Comparison of ENCODE assay signal across 8 cellular contexts in the genomic region with DNA sequence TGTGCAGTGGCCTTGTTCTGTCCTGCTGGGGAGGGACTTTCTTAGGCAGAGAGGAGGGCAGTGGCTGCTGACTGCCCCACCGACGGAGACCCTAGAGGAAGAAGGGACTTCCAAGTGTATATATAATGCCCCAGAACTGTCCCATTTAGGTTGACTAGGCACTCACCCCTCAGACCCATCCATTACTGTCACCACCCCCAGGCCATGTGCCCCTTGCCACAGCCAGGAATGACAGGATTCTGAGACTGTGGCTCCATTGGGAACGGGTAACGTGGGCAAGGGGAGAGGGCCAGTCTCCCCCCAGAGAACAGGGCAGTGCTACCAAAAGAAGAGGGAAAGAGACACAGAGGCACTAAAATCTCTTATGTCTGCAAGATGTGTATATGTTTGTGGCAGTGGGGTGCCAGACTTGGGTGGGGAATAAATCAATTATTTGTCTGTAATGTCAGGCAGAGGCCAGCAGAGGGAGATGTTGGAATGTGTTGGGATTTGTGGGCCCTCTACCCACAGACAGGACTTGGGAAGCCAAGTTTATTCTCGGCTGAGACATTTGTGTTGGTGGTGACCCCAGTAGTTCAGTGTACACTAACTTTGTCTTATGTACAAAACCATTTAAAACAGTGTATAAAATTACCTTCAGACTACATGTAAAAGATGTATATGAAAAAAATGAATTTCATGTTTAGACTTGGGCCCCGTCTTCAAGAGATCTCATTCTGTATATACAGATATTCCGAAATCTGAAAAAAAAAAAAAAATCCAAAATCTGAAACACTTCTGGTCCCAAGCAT. TPM values are rescaled to one million over a fixed set of nuclear protein-coding genes. Genes with fewer than 3 reads are reported as not detected.
DNase-seq lines count a peak whose midpoint lies in the region; ATAC-seq, FAIRE-seq and TF ChIP-seq lines count a peak whose summit lies in the region.

No MANE protein-coding gene starts in this region.

- no peaks in the 10 kb centered on the region for H3K23me2 ChIP-seq in H1 (ENCODE audit: low read depth, low read length)

- no peaks in the 10 kb centered on the region for H3K36me3 ChIP-seq in CD4-positive, alpha-beta memory T cell (ENCODE audit: insufficient read depth, low read length)
- no peaks in the 10 kb centered on the region for H3K36me3 ChIP-seq in SK-N-MC (ENCODE audit: insufficient read depth, low read length)
- no peaks in the 10 kb centered on the region for H3K36me3 ChIP-seq in H1 (ENCODE audit: control insufficient read depth in 2 of 4, insufficient read depth in 4 of 4, low read length in 3 of 4)
- no peaks in the 10 kb centered on the region for H3K36me3 ChIP-seq in mesenchymal stem cell (ENCODE audit: control insufficient read depth in 1 of 2, insufficient read depth in 2 of 2, low read depth in 1 of 2, low read length in 2 of 2)
- H3K36me3 ChIP-seq in uterus: no peaks in the 10 kb centered on the region

- H3K27me3 Mint-ChIP-seq in CD4-positive, alpha-beta memory T cell: peaks cover 2 to 6% of the 10 kb centered on the region in 2 donors

- no peak overlapping the region for H3K27ac ChIP-seq in CD4-positive, alpha-beta memory T cell (ENCODE audit: low read depth, low read length)
- peak overlapping the region; percentile 81 for H3K27ac ChIP-seq in SK-N-MC
- H3K27ac ChIP-seq in H1 (ENCODE audit: low read depth, low read length): no peak overlapping the region
- no peak overlapping the region for H3K27ac ChIP-seq in mesenchymal stem cell (ENCODE audit: low read length, poor library complexity, severe bottlenecking)
- no peak overlapping the region for H3K27ac ChIP-seq in uterus

- CTCF ChIA-PET in CD4-positive, alpha-beta memory T cell (lab: Charles Lee; ENCODE audit: partially characterized antibody): interaction anchor here (1.7 kb wide), 1 partner anchor 7 kb away, joined by 5 read pairs; no protein-coding TSS in a partner anchor
- CTCF ChIA-PET in H1 (lab: Charles Lee; ENCODE audit: partially characterized antibody): interaction anchor here (0.6 to 21.3 kb wide), 17 partner anchors 12 to 885 kb away, joined by 3 to 411 read pairs (median 4); no protein-coding TSS in a partner anchor

- H3K4me2 ChIP-seq in H1 (ENCODE audit: insufficient read depth in 1 of 2, low read depth in 2 of 2, low read length in 2 of 2) (no peak overlapping the region), mesenchymal stem cell (ENCODE audit: low read length, poor library complexity, severe bottlenecking) (no peak overlapping the region)

- H2BK120ac ChIP-seq in H1 (replicated peaks; ENCODE audit: low read depth, low read length) (no peak overlapping the region), mesenchymal stem cell (ENCODE audit: low read depth, low read length) (no peak overlapping the region)

- TF ChIP-seq EP300 in H1 (IDR thresholded peaks at IDR 0.05; ENCODE audit: borderline replicate concordance in 1 of 2, low read depth in 2 of 2, low read length in 2 of 2): no peak

- TF ChIP-seq CTCF in LNCAP (IDR thresholded peaks at IDR 0.05) (peak; percentile 73), H1 (IDR thresholded peaks at IDR 0.05; ENCODE audit: control extremely low read depth in 1 of 3, insufficient read depth in 1 of 3, low read depth in 1 of 3, low read length in 3 of 3) (peak; percentile 53 to 89 (median 73)), uterus (IDR thresholded peaks at IDR 0.05) (peak; percentile 51 to 84 (median 68))

- no peak overlapping the region for H3K4me3 Mint-ChIP-seq in CD4-positive, alpha-beta memory T cell

- H3K14ac ChIP-seq in H1 (ENCODE audit: insufficient read length) (no peak overlapping the region), mesenchymal stem cell (ENCODE audit: low read length in 2 of 2) (no peak overlapping the region)

- no peaks in the 10 kb centered on the region for H3K4me1 Mint-ChIP-seq in CD4-positive, alpha-beta memory T cell

- H3K56ac ChIP-seq in H1 (replicated peaks; ENCODE audit: insufficient read length, low read depth, low read length): no peak overlapping the region

- FAIRE-seq in H1 (lab: Jason Lieb, UNC): peak; percentile 88

- H2BK15ac ChIP-seq in H1 (ENCODE audit: low read length) (no peak overlapping the region), mesenchymal stem cell (ENCODE audit: low read depth, poor library complexity, severe bottlenecking) (no peak overlapping the region)

- H4K8ac ChIP-seq in H1 (ENCODE audit: extremely low read depth, insufficient read depth, low read length) (no peak overlapping the region), mesenchymal stem cell (ENCODE audit: low read length) (no peak overlapping the region)

- 80% methylated on average over 7 of the region's 7 CpGs; no CpG with 5 or more reads in 1 of the 2 experiments for WGBS in H1 (ENCODE audit: extremely low coverage in 1 of 2, insufficient coverage in 1 of 2, insufficient read length in 1 of 2, insufficient replicate concordance in 2 of 2, low coverage in 1 of 2, low lambda C conversion rate in 2 of 2, missing lambda C conversion rate in 1 of 2), 2 experiments
- WGBS in mesenchymal stem cell: 85% methylated on average over 6 of the region's 7 CpGs

- H2AFZ ChIP-seq in H1 (ENCODE audit: low read length) (no peak overlapping the region), mesenchymal stem cell (ENCODE audit: low read depth, low read length) (no peak overlapping the region)

- no peak overlapping the region for H4K5ac ChIP-seq in H1 (ENCODE audit: insufficient read length, low read depth, low read length)

- H3K4ac ChIP-seq in H1 (replicated peaks; ENCODE audit: insufficient read length, low read depth, low read length) (no peak overlapping the region), mesenchymal stem cell (ENCODE audit: low read depth in 1 of 2, low read length in 2 of 2) (no peak overlapping the region)

- H3K79me2 ChIP-seq in H1 (ENCODE audit: control insufficient read depth in 1 of 2, insufficient read depth in 2 of 2, low read length in 2 of 2): no peaks in the 10 kb centered on the region

- peak in 3 of 5 donors; percentile 10 to 18 (median 11) for DNase-seq in CD4-positive, alpha-beta memory T cell
- DNase-seq in SK-N-MC (ENCODE audit: low read depth, low spot score) (peak; percentile 56), H1 (ENCODE audit: low read depth in 1 of 2, low spot score in 2 of 2) (peak in 1 of 2 experiments; percentile 69), mesenchymal stem cell (peak; percentile 67), uterus (no peak)

- no peaks in the 10 kb centered on the region for H3K27me3 ChIP-seq in CD4-positive, alpha-beta memory T cell (ENCODE audit: insufficient read depth, low read length)
- H3K27me3 ChIP-seq in H1 (replicated peaks in 1 of 4; ENCODE audit: control insufficient read depth in 3 of 4, extremely low read depth in 1 of 4, insufficient read depth in 3 of 4, low read length in 3 of 4) (no peaks in the 10 kb centered on the region), mesenchymal stem cell (ENCODE audit: control insufficient read depth in 1 of 2, insufficient read depth in 1 of 2, low read length in 2 of 2) (peaks cover 20 to 23% of the 10 kb centered on the region in 2 experiments), uterus (no peaks in the 10 kb centered on the region)

- intact Hi-C loops in CD4-positive, alpha-beta memory T cell (cut with micrococcal nuclease): loop anchor here (5.0 kb wide), 2 partner anchors 70 to 1275 kb away; no protein-coding TSS in a partner anchor
- intact Hi-C loops in uterus (cut with DNase I; ENCODE audit: low total_unique reads): no loop called here

- H4K91ac ChIP-seq in H1 (replicated peaks; ENCODE audit: insufficient read length, low read length) (no peak overlapping the region), mesenchymal stem cell (ENCODE audit: low read length) (no peak overlapping the region)

- no peaks in the 10 kb centered on the region for H3K36me3 Mint-ChIP-seq in CD4-positive, alpha-beta memory T cell

- peak; percentile 59 for ATAC-seq in GM18502 (IDR thresholded peaks at IDR 0.05; ENCODE audit: poor library complexity, unreplicated experiment)
- ATAC-seq in GM21423 (IDR thresholded peaks at IDR 0.05; ENCODE audit: unreplicated experiment): no peak

- H2BK5ac ChIP-seq in H1 (ENCODE audit: low read depth, low read length) (no peak overlapping the region), mesenchymal stem cell (ENCODE audit: low read depth, low read length, poor library complexity, severe bottlenecking) (no peak overlapping the region)

- H3K4me1 ChIP-seq in CD4-positive, alpha-beta memory T cell (ENCODE audit: insufficient read depth, low read length): no peaks in the 10 kb centered on the region
- H3K4me1 ChIP-seq in H1 (replicated peaks in 1 of 4; ENCODE audit: control insufficient read depth in 3 of 4, insufficient read depth in 4 of 4, low read length in 3 of 4): no peaks in the 10 kb centered on the region
- peaks cover 5% of the 10 kb centered on the region for H3K4me1 ChIP-seq in mesenchymal stem cell (ENCODE audit: control insufficient read depth, insufficient read depth, low read depth, low read length)
- no peaks in the 10 kb centered on the region for H3K4me1 ChIP-seq in uterus

- H3K27ac Mint-ChIP-seq in CD4-positive, alpha-beta memory T cell: no peak overlapping the region

- TF ChIP-seq RAD21 in H1 (IDR thresholded peaks at IDR 0.05 in 1 of 2, conservative IDR thresholded peaks at IDR 0.05 in 1 of 2; ENCODE audit: low read depth in 2 of 2, low read length in 2 of 2): peak; percentile 95 to 96

- H2AK5ac ChIP-seq in H1 (ENCODE audit: low read depth, low read length): no peak overlapping the region
- H2AK5ac ChIP-seq in mesenchymal stem cell (ENCODE audit: low read length, severe bottlenecking): peak overlapping the region; percentile 13

- no peak overlapping the region for H3K23ac ChIP-seq in H1 (ENCODE audit: insufficient read length)
- no peak overlapping the region for H3K23ac ChIP-seq in mesenchymal stem cell (ENCODE audit: low read length in 2 of 2)

- H3K9ac ChIP-seq in SK-N-MC (ENCODE audit: insufficient read length) (peak overlapping the region; percentile 52), H1 (replicated peaks in 1 of 4; ENCODE audit: extremely low read depth in 1 of 4, low read depth in 3 of 4, low read length in 3 of 4) (no peak overlapping the region), mesenchymal stem cell (ENCODE audit: low read length) (no peak overlapping the region)

- H3K9me3 Mint-ChIP-seq in CD4-positive, alpha-beta memory T cell: peaks cover 0 to 2% (median 0%) of the 10 kb centered on the region in 8 donors

- H3K9me3 ChIP-seq in CD4-positive, alpha-beta memory T cell (ENCODE audit: control insufficient read depth in 1 of 2, low read length in 2 of 2): no peaks in the 10 kb centered on the region
- H3K9me3 ChIP-seq in SK-N-MC (ENCODE audit: low read depth, low read length): no peaks in the 10 kb centered on the region
- no peaks in the 10 kb centered on the region for H3K9me3 ChIP-seq in H1 (ENCODE audit: insufficient read depth in 2 of 2, low read depth in 1 of 2, low read length in 1 of 2)
- H3K9me3 ChIP-seq in mesenchymal stem cell (ENCODE audit: control insufficient read depth, low read length): no peaks in the 10 kb centered on the region
- no peaks in the 10 kb centered on the region for H3K9me3 ChIP-seq in uterus

- H4K20me1 ChIP-seq in H1 (replicated peaks in 1 of 2; ENCODE audit: control insufficient read depth in 1 of 2, insufficient read depth in 2 of 2, low read length in 2 of 2): no peaks in the 10 kb centered on the region

- no peak overlapping the region for H2BK20ac ChIP-seq in H1 (ENCODE audit: low read length)

- H2BK12ac ChIP-seq in H1 (ENCODE audit: low read depth, low read length): no peak overlapping the region
- H2BK12ac ChIP-seq in mesenchymal stem cell (ENCODE audit: low read length in 2 of 2): no peak overlapping the region

- POLR2A ChIA-PET in CD4-positive, alpha-beta memory T cell (lab: Charles Lee; ENCODE audit: partially characterized antibody): no interaction called here
- POLR2A ChIA-PET in H1 (lab: Charles Lee; ENCODE audit: partially characterized antibody): interaction anchor here (0.7 kb wide), 1 partner anchor 27 kb away, joined by 3 read pairs; no protein-coding TSS in a partner anchor

- no peak for TF ChIP-seq POLR2A in H1 (IDR thresholded peaks at IDR 0.05; ENCODE audit: control extremely low read depth in 1 of 2, low read depth in 2 of 2, low read length in 2 of 2)
- no peak for TF ChIP-seq POLR2A in uterus (IDR thresholded peaks at IDR 0.05)

- no peak overlapping the region for H3K18ac ChIP-seq in H1 (ENCODE audit: extremely low read depth, low read length)
- H3K18ac ChIP-seq in mesenchymal stem cell (ENCODE audit: low read depth in 1 of 2, low read length in 2 of 2): no peak overlapping the region

- no peak overlapping the region for H3K4me3 ChIP-seq in CD4-positive, alpha-beta memory T cell (ENCODE audit: low read length in 2 of 2)
- H3K4me3 ChIP-seq in SK-N-MC (peak overlapping the region; percentile 61), H1 (ENCODE audit: extremely low read depth in 1 of 4, insufficient read depth in 2 of 4, low read depth in 3 of 4, low read length in 4 of 4) (no peak overlapping the region), mesenchymal stem cell (ENCODE audit: insufficient read depth in 1 of 2, low read depth in 1 of 2, low read length in 2 of 2) (no peak overlapping the region), uterus (no peak overlapping the region)

- no peaks in the 10 kb centered on the region for H3K79me1 ChIP-seq in H1 (ENCODE audit: low read depth, low read length)
- H3K79me1 ChIP-seq in mesenchymal stem cell (replicated peaks; ENCODE audit: low read length, poor library complexity, severe bottlenecking): no peaks in the 10 kb centered on the region

RNA-seq across cellular contexts. Expression of a gene that starts 24.0 kb away (rescaled TPM):
- under 1 TPM in 1 of 2 experiments, not detected in 1; 0.44 TPM for total RNA-seq in CD4-positive, alpha-beta memory T cell
- not detected for polyA plus RNA-seq in CD4-positive, alpha-beta memory T cell
- 9.9 and 11.0 TPM in 2 replicates for total RNA-seq in H1 (2021; fragmentation: NEBNext Ultra II Directional; extraction: Animal tissue kit (Norgen Biotek cat#: 25700))
- polyA plus RNA-seq in H1 (2011; rRNA removed): 16.2 and 20.4 TPM in 2 replicates
- polyA plus RNA-seq in H1 (2011; cell fraction: cytosol; rRNA removed): 13.4 TPM
- polyA plus RNA-seq in H1 (2011; cell fraction: nucleus; rRNA removed): 13.5 TPM
- polyA plus RNA-seq in H1 (2012, experiment 1 of 2): 7.9 to 9.4 TPM (median 8.6 TPM) in 4 replicates
- polyA plus RNA-seq in H1 (2012, experiment 2 of 2): 12.2 TPM
- 9.0 TPM for polyA plus RNA-seq in H1 (2013, experiment 1 of 2)
- polyA plus RNA-seq in H1 (2013, experiment 2 of 2): 10.0 TPM
- 6.5 and 8.2 TPM in 2 replicates for polyA minus RNA-seq in H1 (2011; rRNA and poly(A)+ RNA removed)
- 4.6 TPM for polyA minus RNA-seq in H1 (2011; cell fraction: cytosol; rRNA and poly(A)+ RNA removed)
- 9.5 TPM for polyA minus RNA-seq in H1 (2011; cell fraction: nucleus; rRNA and poly(A)+ RNA removed)
- polyA plus RNA-seq in mesenchymal stem cell (2013, experiment 1 of 2): 1.3 TPM
- polyA plus RNA-seq in mesenchymal stem cell (2013, experiment 2 of 2): 1.5 TPM
- total RNA-seq in uterus: 1 to 10 TPM in 3 of 4 donors, not detected in 1; 1.2 to 5.4 (median 3.7) TPM

RNA-seq across cellular contexts. Expression of a gene that starts 40.8 kb away (rescaled TPM):
- 10 to 100 TPM; 44.7 to 51.5 TPM for total RNA-seq in CD4-positive, alpha-beta memory T cell
- 100 to 1,000 TPM; 289 to 384 TPM for polyA plus RNA-seq in CD4-positive, alpha-beta memory T cell
- 180 and 186 TPM in 2 replicates for total RNA-seq in H1 (2021; fragmentation: NEBNext Ultra II Directional; extraction: Animal tissue kit (Norgen Biotek cat#: 25700))
- polyA plus RNA-seq in H1 (2011; rRNA removed): 116 and 212 TPM in 2 replicates
- 295 TPM for polyA plus RNA-seq in H1 (2011; cell fraction: cytosol; rRNA removed)
- 74.9 TPM for polyA plus RNA-seq in H1 (2011; cell fraction: nucleus; rRNA removed)
- 342 to 401 TPM (median 370 TPM) in 4 replicates for polyA plus RNA-seq in H1 (2012, experiment 1 of 2)
- polyA plus RNA-seq in H1 (2012, experiment 2 of 2): 377 TPM
- 716 TPM for polyA plus RNA-seq in H1 (2013, experiment 1 of 2)
- 804 TPM for polyA plus RNA-seq in H1 (2013, experiment 2 of 2)
- polyA minus RNA-seq in H1 (2011; rRNA and poly(A)+ RNA removed): 61.1 and 68.3 TPM in 2 replicates
- 41.0 TPM for polyA minus RNA-seq in H1 (2011; cell fraction: cytosol; rRNA and poly(A)+ RNA removed)
- 85.9 TPM for polyA minus RNA-seq in H1 (2011; cell fraction: nucleus; rRNA and poly(A)+ RNA removed)
- polyA plus RNA-seq in mesenchymal stem cell (2013, experiment 1 of 2): 1,208 TPM
- 1,195 TPM for polyA plus RNA-seq in mesenchymal stem cell (2013, experiment 2 of 2)
- total RNA-seq in uterus: 10 to 100 TPM in 3 of 4 donors, 1 to 10 TPM in 1; 2.6 to 46.8 (median 33.7) TPM

RNA-seq across cellular contexts. Expression of a gene that starts 41.0 kb away (rescaled TPM):
- 1 to 10 TPM; 8.8 to 9.6 TPM for total RNA-seq in CD4-positive, alpha-beta memory T cell
- 10 to 100 TPM; 19.6 to 28.0 TPM for polyA plus RNA-seq in CD4-positive, alpha-beta memory T cell
- total RNA-seq in H1 (2021; fragmentation: NEBNext Ultra II Directional; extraction: Animal tissue kit (Norgen Biotek cat#: 25700)): 5.0 and 6.2 TPM in 2 replicates
- 2.1 and 4.4 TPM in 2 replicates for polyA plus RNA-seq in H1 (2011; rRNA removed)
- polyA plus RNA-seq in H1 (2011; cell fraction: cytosol; rRNA removed): 4.4 TPM
- 1.1 TPM for polyA plus RNA-seq in H1 (2011; cell fraction: nucleus; rRNA removed)
- polyA plus RNA-seq in H1 (2012, experiment 1 of 2): 5.8 to 14.0 TPM (median 6.5 TPM) in 4 replicates
- polyA plus RNA-seq in H1 (2012, experiment 2 of 2): 5.7 TPM
- polyA plus RNA-seq in H1 (2013, experiment 1 of 2): 9.5 TPM
- polyA plus RNA-seq in H1 (2013, experiment 2 of 2): 8.3 TPM
- polyA minus RNA-seq in H1 (2011; rRNA and poly(A)+ RNA removed): 1.4 and 2.1 TPM in 2 replicates
- 1.2 TPM for polyA minus RNA-seq in H1 (2011; cell fraction: cytosol; rRNA and poly(A)+ RNA removed)
- 3.8 TPM for polyA minus RNA-seq in H1 (2011; cell fraction: nucleus; rRNA and poly(A)+ RNA removed)
- polyA plus RNA-seq in mesenchymal stem cell (2013, experiment 1 of 2): 16.1 TPM
- 16.7 TPM for polyA plus RNA-seq in mesenchymal stem cell (2013, experiment 2 of 2)
- total RNA-seq in uterus: 10 to 100 TPM; 13.5 to 63.0 (median 21.5) TPM

Comparison
In these comparisons a context has a peak if more than half of its experiments do, and no peak if none do; other contexts are left out.
1. DNase-seq: peak in CD4-positive, alpha-beta memory T cell (3 of 5), SK-N-MC (single experiment) and mesenchymal stem cell (single experiment); none in uterus (0 of 2).
2. Peak in every context shown above with its lines, with median percentiles within 50 percentile points of each other: CTCF ChIP-seq.